Comparison of ENCODE assay signal across 21 cellular contexts in the genomic region with DNA sequence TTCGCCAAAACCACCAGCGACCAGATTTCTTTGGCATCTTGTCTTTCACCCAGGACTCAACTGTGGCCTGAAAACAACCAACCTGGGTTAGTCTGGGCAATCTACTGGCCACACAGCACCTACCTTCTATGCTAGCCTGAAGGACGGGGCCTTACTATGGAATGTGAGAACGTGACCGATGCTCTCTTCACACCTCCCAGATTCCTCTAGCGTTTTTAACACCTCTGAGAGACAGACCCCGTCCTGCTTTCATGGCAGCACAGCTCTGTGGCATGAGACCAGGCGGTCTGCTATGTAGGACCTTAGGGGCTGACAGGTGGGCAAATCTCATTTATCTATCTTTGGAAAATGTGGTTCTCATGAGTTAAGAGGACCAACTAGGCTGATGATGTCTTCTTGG.
A peak's percentile ranks its signal among the peaks of the same experiment; 100 is the strongest.
DNase-seq lines count a peak whose midpoint lies in the region; ATAC-seq, FAIRE-seq and TF ChIP-seq lines count a peak whose summit lies in the region.
"Had no signal": no experiment of that assay in that cellular context is flagged by ENCODE, and none has a peak within 500 bp of the region (broad histone marks: within the 10 kb centered on the region; RNA-seq: fewer than 3 reads in every experiment).

No MANE protein-coding gene starts in this region.

- POLR2A ChIA-PET in activated CD8-positive, alpha-beta T cell treated with anti-CD3 and anti-CD28 coated beads, Interleukin-2, amount 10 ng/mL, durations not matched to agents 7 days and 5 days (lab: Charles Lee) = no interaction called here

- no peak for DNase-seq in activated T-cell treated with anti-CD3 and anti-CD28 coated beads, Interleukin-2, amount 50 U/mL, for 24 hours
- no peak for DNase-seq in activated T-cell treated with anti-CD3 and anti-CD28 coated beads, Interleukin-2, amount 50 U/mL, for 48 hours
- no peak for DNase-seq in GM12891 (ENCODE audit: insufficient read length, low spot score)
- no peak for DNase-seq in activated CD8-positive, alpha-beta T cell treated with anti-CD3 and anti-CD28 coated beads, Interleukin-2, amount 10 ng/mL, durations not matched to agents 7 days and 5 days
- DNase-seq: IMR-90, NCI-H1105, NCI-H146, NCI-H2029 treated with DMSO at 0.1 percent for 48 hours, NCI-H226, NCI-H774, Peyer's patch had no signal

- H3K4me2 ChIP-seq in parathyroid adenoma (ENCODE audit: low read length) = no peak overlapping the region
- H3K4me2 ChIP-seq: GM23338 had no signal

- no peak overlapping the region for H3K4me3 Mint-ChIP-seq in activated T-cell treated with anti-CD3 and anti-CD28 coated beads, Interleukin-2, amount 50 U/mL, for 24 hours
- H3K4me3 Mint-ChIP-seq in activated CD8-positive, alpha-beta T cell treated with anti-CD3 and anti-CD28 coated beads, Interleukin-2, amount 10 ng/mL, durations not matched to agents 7 days and 5 days = no peak overlapping the region
- H3K4me3 Mint-ChIP-seq: GM23338 had no signal

- no peak overlapping the region for H3K9ac ChIP-seq in parathyroid adenoma

- CTCF ChIA-PET in activated CD8-positive, alpha-beta T cell treated with anti-CD3 and anti-CD28 coated beads, Interleukin-2, amount 10 ng/mL, durations not matched to agents 7 days and 5 days (lab: Charles Lee) = interaction anchor here (1.7 to 4.7 kb wide), 4 partner anchors 59 to 319 kb away, joined by 6 to 47 read pairs (median 13); no protein-coding TSS in a partner anchor

- H3K79me2 ChIP-seq in parathyroid adenoma = no peaks in the 10 kb centered on the region

- H3K36me3 ChIP-seq in parathyroid adenoma (ENCODE audit: control insufficient read depth, insufficient read depth, low read length) = no peaks in the 10 kb centered on the region

- H3K9me3 Mint-ChIP-seq in activated T-cell treated with anti-CD3 and anti-CD28 coated beads, Interleukin-2, amount 50 U/mL, for 24 hours = no peaks in the 10 kb centered on the region
- H3K9me3 Mint-ChIP-seq in activated CD8-positive, alpha-beta T cell treated with anti-CD3 and anti-CD28 coated beads, Interleukin-2, amount 10 ng/mL, durations not matched to agents 7 days and 5 days (ENCODE audit: insufficient read depth) = no peaks in the 10 kb centered on the region
- H3K9me3 Mint-ChIP-seq: GM23338 had no signal

- H3K9me3 ChIP-seq in parathyroid adenoma (ENCODE audit: control insufficient read depth, low read length) = no peaks in the 10 kb centered on the region
- H3K9me3 ChIP-seq: HAP-1, Peyer's patch had no signal

- TF ChIP-seq CTCF in parathyroid adenoma (IDR thresholded peaks at IDR 0.05) = no peak

- H3K27me3 Mint-ChIP-seq in activated T-cell treated with anti-CD3 and anti-CD28 coated beads, Interleukin-2, amount 50 U/mL, for 24 hours = no peaks in the 10 kb centered on the region
- no peaks in the 10 kb centered on the region for H3K27me3 Mint-ChIP-seq in activated CD8-positive, alpha-beta T cell treated with anti-CD3 and anti-CD28 coated beads, Interleukin-2, amount 10 ng/mL, durations not matched to agents 7 days and 5 days (ENCODE audit: low read depth)

- H3K4me3 ChIP-seq in parathyroid adenoma (ENCODE audit: low read depth, low read length) = no peak overlapping the region
- H3K4me3 ChIP-seq: GM23338, HAP-1, Peyer's patch had no signal

- H3K36me3 Mint-ChIP-seq in activated T-cell treated with anti-CD3 and anti-CD28 coated beads, Interleukin-2, amount 50 U/mL, for 24 hours (ENCODE audit: low read depth) = peaks cover 99% of the 10 kb centered on the region
- H3K36me3 Mint-ChIP-seq in activated CD8-positive, alpha-beta T cell treated with anti-CD3 and anti-CD28 coated beads, Interleukin-2, amount 10 ng/mL, durations not matched to agents 7 days and 5 days (ENCODE audit: low read depth) = peaks cover 79% of the 10 kb centered on the region

- peak overlapping the region; percentile 68 for H3K27ac ChIP-seq in parathyroid adenoma
- H3K27ac ChIP-seq: C4-2B had no signal

- no peak for TF ChIP-seq POLR2A in GM12891 (IDR thresholded peaks at IDR 0.05; ENCODE audit: low read depth, low read length)

- ATAC-seq in activated CD8-positive, alpha-beta T cell treated with anti-CD3 and anti-CD28 coated beads, Interleukin-2, amount 10 ng/mL, durations not matched to agents 7 days and 5 days = no peak
- ATAC-seq in HG02588 (IDR thresholded peaks at IDR 0.05; ENCODE audit: unreplicated experiment) = no peak
- no peak for ATAC-seq in HG03108 (IDR thresholded peaks at IDR 0.05; ENCODE audit: unreplicated experiment)
- ATAC-seq: GM23338 had no signal

- H3K4me1 ChIP-seq in parathyroid adenoma = peaks cover 52% of the 10 kb centered on the region
- H3K4me1 ChIP-seq: HAP-1, Peyer's patch had no signal

- H3K27ac Mint-ChIP-seq in activated T-cell treated with anti-CD3 and anti-CD28 coated beads, Interleukin-2, amount 50 U/mL, for 24 hours = peak overlapping the region; percentile 74
- H3K27ac Mint-ChIP-seq in activated CD8-positive, alpha-beta T cell treated with anti-CD3 and anti-CD28 coated beads, Interleukin-2, amount 10 ng/mL, durations not matched to agents 7 days and 5 days = peak overlapping the region; percentile 25
- H3K27ac Mint-ChIP-seq: GM23338 had no signal

- no peak overlapping the region for H2AFZ ChIP-seq in parathyroid adenoma
- H2AFZ ChIP-seq: GM23338 had no signal

- H3K27me3 ChIP-seq in parathyroid adenoma (ENCODE audit: control insufficient read depth, insufficient read depth, low read length) = no peaks in the 10 kb centered on the region
- H3K27me3 ChIP-seq: Peyer's patch had no signal

- peaks cover 7% of the 10 kb centered on the region for H3K4me1 Mint-ChIP-seq in activated T-cell treated with anti-CD3 and anti-CD28 coated beads, Interleukin-2, amount 50 U/mL, for 24 hours (ENCODE audit: low read depth)
- peaks cover 9% of the 10 kb centered on the region for H3K4me1 Mint-ChIP-seq in activated CD8-positive, alpha-beta T cell treated with anti-CD3 and anti-CD28 coated beads, Interleukin-2, amount 10 ng/mL, durations not matched to agents 7 days and 5 days (ENCODE audit: low read depth)

- FAIRE-seq in GM12891 (lab: Jason Lieb, UNC) = peak; percentile 51
- FAIRE-seq: A204.1, G401.6, GM18507, HTR-8/SVneo had no signal

TF ChIP-seq in GM12891, 5 proteins besides CTCF, POLR2A, EP300 and RAD21:
- TF ChIP-seq SPI1 (IDR thresholded peaks at IDR 0.05; ENCODE audit: low read depth, low read length) (no peak), TAF1 (IDR thresholded peaks at IDR 0.05; ENCODE audit: low read depth, low read length) (no peak)
TF ChIP-seq in GM12891: peak in this region for 0.
